1 cellular context compared by ENCODE assay signal in genomic region chr17:18203308-18203707, GRCh38.
TF ChIP-seq lines count a peak whose summit lies in the region.

No MANE protein-coding gene starts in this region.

TF ChIP-seq in HCT116, 20 proteins besides CTCF, POLR2A, EP300 and RAD21:
- TF ChIP-seq SIN3A (IDR thresholded peaks at IDR 0.05; ENCODE audit: low read depth) (no peak), MAX (IDR thresholded peaks at IDR 0.05) (no peak), ELF1 (IDR thresholded peaks at IDR 0.05; ENCODE audit: borderline replicate concordance, low read depth) (no peak)
- TF ChIP-seq, protein P1, sequence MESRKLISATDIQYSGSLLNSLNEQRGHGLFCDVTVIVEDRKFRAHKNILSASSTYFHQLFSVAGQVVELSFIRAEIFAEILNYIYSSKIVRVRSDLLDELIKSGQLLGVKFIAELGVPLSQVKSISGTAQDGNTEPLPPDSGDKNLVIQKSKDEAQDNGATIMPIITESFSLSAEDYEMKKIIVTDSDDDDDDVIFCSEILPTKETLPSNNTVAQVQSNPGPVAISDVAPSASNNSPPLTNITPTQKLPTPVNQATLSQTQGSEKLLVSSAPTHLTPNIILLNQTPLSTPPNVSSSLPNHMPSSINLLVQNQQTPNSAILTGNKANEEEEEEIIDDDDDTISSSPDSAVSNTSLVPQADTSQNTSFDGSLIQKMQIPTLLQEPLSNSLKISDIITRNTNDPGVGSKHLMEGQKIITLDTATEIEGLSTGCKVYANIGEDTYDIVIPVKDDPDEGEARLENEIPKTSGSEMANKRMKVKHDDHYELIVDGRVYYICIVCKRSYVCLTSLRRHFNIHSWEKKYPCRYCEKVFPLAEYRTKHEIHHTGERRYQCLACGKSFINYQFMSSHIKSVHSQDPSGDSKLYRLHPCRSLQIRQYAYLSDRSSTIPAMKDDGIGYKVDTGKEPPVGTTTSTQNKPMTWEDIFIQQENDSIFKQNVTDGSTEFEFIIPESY (IDR thresholded peaks at IDR 0.05; ENCODE audit: extremely low read depth, insufficient replicate concordance, low read length) = no peak
TF ChIP-seq in HCT116: peak in this region for 0.
